8 cellular contexts compared by ENCODE assay signal in the genomic region with DNA sequence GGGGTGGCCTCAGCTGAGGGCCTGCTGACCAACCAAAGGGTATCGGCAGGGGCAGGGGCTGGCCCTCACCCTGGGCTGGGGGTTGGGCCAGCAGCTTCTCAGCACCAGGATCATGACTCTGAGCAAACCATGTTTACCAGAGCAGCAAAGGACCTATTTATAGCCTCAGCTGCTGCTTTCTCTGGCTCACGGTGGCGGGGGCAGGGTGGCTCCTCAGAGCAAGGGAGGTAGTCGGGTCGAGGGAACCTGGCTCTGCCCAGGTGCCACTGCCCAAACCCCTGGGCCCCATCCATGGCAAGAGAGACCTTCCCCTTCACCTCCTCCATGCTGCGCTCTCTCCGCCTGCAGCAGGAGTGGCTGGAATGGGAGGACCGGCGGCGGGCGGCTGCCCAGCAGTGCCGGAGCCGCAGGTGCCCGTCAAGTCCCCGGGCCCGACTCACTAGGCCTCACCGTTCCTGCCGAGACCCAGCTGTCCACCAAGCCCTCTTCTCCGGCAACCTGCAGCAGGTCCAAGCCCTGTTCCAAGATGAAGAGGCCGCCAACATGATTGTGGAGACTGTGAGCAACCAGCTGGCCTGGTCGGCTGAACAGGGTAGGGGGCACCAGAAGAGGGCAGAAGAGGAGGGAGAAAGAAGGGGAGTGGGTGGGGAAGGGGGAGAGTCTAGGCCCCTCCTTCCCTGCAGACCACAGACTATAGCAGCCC. TPM values are rescaled to one million over a fixed set of nuclear protein-coding genes. Genes with fewer than 3 reads are reported as not detected.
DNase-seq lines count a peak whose midpoint lies in the region; ATAC-seq and TF ChIP-seq lines count a peak whose summit lies in the region.
"Had no signal": no experiment of that assay in that cellular context is flagged by ENCODE, and none has a peak within 500 bp of the region (broad histone marks: within the 10 kb centered on the region; RNA-seq: fewer than 3 reads in every experiment).

A gene with protein sequence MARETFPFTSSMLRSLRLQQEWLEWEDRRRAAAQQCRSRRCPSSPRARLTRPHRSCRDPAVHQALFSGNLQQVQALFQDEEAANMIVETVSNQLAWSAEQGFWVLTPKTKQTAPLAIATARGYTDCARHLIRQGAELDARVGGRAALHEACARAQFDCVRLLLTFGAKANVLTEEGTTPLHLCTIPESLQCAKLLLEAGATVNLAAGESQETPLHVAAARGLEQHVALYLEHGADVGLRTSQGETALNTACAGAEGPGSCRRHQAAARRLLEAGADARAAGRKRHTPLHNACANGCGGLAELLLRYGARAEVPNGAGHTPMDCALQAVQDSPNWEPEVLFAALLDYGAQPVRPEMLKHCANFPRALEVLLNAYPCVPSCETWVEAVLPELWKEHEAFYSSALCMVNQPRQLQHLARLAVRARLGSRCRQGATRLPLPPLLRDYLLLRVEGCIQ (plus strand): TSS at position 206 of the 703 bp plus-strand sequence. CDS start 86 bp downstream, at position 292.

- H3K4me3 Mint-ChIP-seq in CD4-positive, alpha-beta T cell, result no peak within 1 kb of the TSS

- peaks cover 10% of the 10 kb centered on the region for H3K4me1 Mint-ChIP-seq in CD4-positive, alpha-beta T cell (ENCODE audit: low read depth)

- peaks cover 3% of the 10 kb centered on the region for H3K36me3 Mint-ChIP-seq in CD4-positive, alpha-beta T cell (ENCODE audit: low read depth)

- peak within 1 kb of the TSS; percentile 13; the same call in 1 of the 2 replicates for H2AFZ ChIP-seq in MM.1S (ENCODE audit: low read length)

- H3K9ac ChIP-seq in MM.1S (ENCODE audit: low read length), result peak within 1 kb of the TSS; percentile 81

- H3K79me2 ChIP-seq in MM.1S (ENCODE audit: low read length), result peaks cover 6% of the 10 kb centered on the region; the same call in 1 of the 2 replicates

- no peak within 1 kb of the TSS for H3K27ac Mint-ChIP-seq in CD4-positive, alpha-beta T cell

- ATAC-seq in CD4-positive, alpha-beta T cell (ENCODE audit: poor library complexity), result no peak
- ATAC-seq in HG03571 (IDR thresholded peaks at IDR 0.05; ENCODE audit: unreplicated experiment), result no peak

- no peaks in the 10 kb centered on the region for H4K20me1 ChIP-seq in MM.1S (ENCODE audit: insufficient read depth, low read length)

- H3K9me2 ChIP-seq in MM.1S (replicated peaks; ENCODE audit: insufficient read depth, low read length), result no peaks in the 10 kb centered on the region

- DNase-seq in MM.1S (peak; percentile 83), astrocyte of the hippocampus (ENCODE audit: low read depth, low spot score) (peak; percentile 59), iPS-NIHi7 (ENCODE audit: extremely low spot score) (peak; percentile 52), stromal cell of bone marrow (ENCODE audit: low read depth) (peak; percentile 17)
- no peak for DNase-seq in CD4-positive, alpha-beta T cell
- DNase-seq in stimulated activated CD4-positive, alpha-beta T cell treated with anti-CD3 and anti-CD28 coated beads, Interleukin-4, amount 100 ng/mL, for 24 hours, result no peak

- H3K4me1 ChIP-seq in MM.1S (ENCODE audit: low read length), result peaks cover 29% of the 10 kb centered on the region

- CTCF ChIA-PET in CD4-positive, alpha-beta T cell (lab: Charles Lee), result interaction anchor here (0.5 to 0.7 kb wide), 2 partner anchors 60 to 363 kb away, joined by 3 to 5 read pairs; no protein-coding TSS in a partner anchor

- H3K36me3 ChIP-seq in MM.1S (replicated peaks; ENCODE audit: insufficient read depth, low read length), result no peaks in the 10 kb centered on the region

- no peaks in the 10 kb centered on the region for H3K9me3 ChIP-seq in MM.1S (replicated peaks; ENCODE audit: insufficient read depth, low read length)
- H3K9me3 ChIP-seq in CD4-positive, alpha-beta T cell (ENCODE audit: control insufficient read depth, low read length), result no peaks in the 10 kb centered on the region

- intact Hi-C loops in CD4-positive, alpha-beta T cell (cut with DNase I, micrococcal nuclease), result no loop called here

- H3K27me3 Mint-ChIP-seq in CD4-positive, alpha-beta T cell, result no peaks in the 10 kb centered on the region

- H3K4me2 ChIP-seq in MM.1S (ENCODE audit: low read depth, low read length), result peak within 1 kb of the TSS; percentile 64

- H3K27ac ChIP-seq in MM.1S (ENCODE audit: low read length), result peak within 1 kb of the TSS; percentile 91
- H3K27ac ChIP-seq in CD4-positive, alpha-beta T cell (ENCODE audit: low read depth, low read length), result no peak within 1 kb of the TSS

- H3K4me3 ChIP-seq in MM.1S (ENCODE audit: low read length), result peak within 1 kb of the TSS; percentile 59

- H3K9me3 Mint-ChIP-seq in CD4-positive, alpha-beta T cell, result no peaks in the 10 kb centered on the region

- TF ChIP-seq CTCF in MM.1S (IDR thresholded peaks at IDR 0.05; ENCODE audit: low read length), result no peak
- TF ChIP-seq CTCF in CD4-positive, alpha-beta T cell (IDR thresholded peaks at IDR 0.05), result no peak

- POLR2A ChIA-PET in CD4-positive, alpha-beta T cell (lab: Charles Lee), result no interaction called here

- no peaks in the 10 kb centered on the region for H3K27me3 ChIP-seq in MM.1S (replicated peaks; ENCODE audit: insufficient read depth, low read length)
- no peaks in the 10 kb centered on the region for H3K27me3 ChIP-seq in CD4-positive, alpha-beta T cell (ENCODE audit: control insufficient read depth, insufficient read depth, low read length)

- peaks cover 36% of the 10 kb centered on the region for H3F3A ChIP-seq in MM.1S (ENCODE audit: insufficient read depth, low read length)

RNA-seq across cellular contexts. Expression of the gene that starts here (rescaled TPM):
- total RNA-seq in CD4-positive, alpha-beta T cell, result under 1 TPM in 1 of 2 experiments, not detected in 1; 0.11 TPM
- total RNA-seq: kidney epithelial cell had no signal

Comparison
In these comparisons a context has a peak if more than half of its experiments do, and no peak if none do; other contexts are left out.
1. DNase-seq: peak in MM.1S (single experiment), astrocyte of the hippocampus (single experiment), iPS-NIHi7 (single experiment) and stromal cell of bone marrow (single experiment); none in CD4-positive, alpha-beta T cell (0 of 10) and stimulated activated CD4-positive, alpha-beta T cell treated with anti-CD3 and anti-CD28 coated beads, Interleukin-4, amount 100 ng/mL, for 24 hours (single experiment).